Comparison of ENCODE assay signal across 9 cellular contexts in genomic region chr1:1340185-1340584, GRCh38. TPM values are rescaled to one million over a fixed set of nuclear protein-coding genes. Genes with fewer than 3 reads are reported as not detected.
"Had no signal": no experiment of that assay in that cellular context is flagged by ENCODE, and none has a peak within 500 bp of the region (broad histone marks: within the 10 kb centered on the region; RNA-seq: fewer than 3 reads in every experiment).

No MANE protein-coding gene starts in this region.

- H2AFZ ChIP-seq: GM23248 had no signal

- H3K27ac ChIP-seq: GM23248 had no signal

- H3K9ac ChIP-seq: GM23248 had no signal

- H3K4me3 ChIP-seq: GM23248, HAP-1, K562 had no signal

- H3K4me1 ChIP-seq: HAP-1 had no signal

- DNase-seq: GM23248, GOT3, H7, IMR-90 had no signal

- H3K9me3 ChIP-seq: HAP-1 had no signal

- ATAC-seq: HCT116, K562 had no signal

RNA-seq across cellular contexts. Expression of gene TAS1R3, which starts 9.1 kb away (rescaled TPM):
- total RNA-seq: H4 had no signal
- polyA plus RNA-seq: GM23248 had no signal

RNA-seq across cellular contexts. Expression of gene MXRA8, which starts 18.2 kb away (rescaled TPM):
- total RNA-seq: HT-29 had no signal
